In the genomic region with DNA sequence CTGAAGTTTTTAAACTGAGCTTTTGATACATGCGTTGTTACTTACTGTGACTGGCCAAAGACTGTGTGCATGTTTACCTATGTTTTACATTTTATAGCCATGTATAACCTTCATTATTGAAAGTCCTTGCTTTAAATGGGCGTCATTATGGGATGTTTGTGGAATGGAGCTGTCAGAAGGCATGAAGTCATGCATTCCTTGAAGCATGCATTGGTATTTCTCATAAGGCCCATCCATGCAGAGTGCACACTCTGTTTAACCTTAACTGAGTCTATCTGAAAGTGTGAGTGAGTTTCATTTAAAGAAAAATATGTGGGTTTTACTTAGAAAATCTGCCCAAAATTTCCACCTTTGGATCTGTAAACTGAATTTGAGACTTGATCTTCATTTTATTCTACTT, we compare ENCODE assay signal across 14 cellular contexts. TPM values are rescaled to one million over a fixed set of nuclear protein-coding genes. Genes with fewer than 3 reads are reported as not detected.
A peak's percentile ranks its signal among the peaks of the same experiment; 100 is the strongest.
DNase-seq lines count a peak whose midpoint lies in the region; ATAC-seq, FAIRE-seq and TF ChIP-seq lines count a peak whose summit lies in the region.
"Had no signal": no experiment of that assay in that cellular context is flagged by ENCODE, and none has a peak within 500 bp of the region (broad histone marks: within the 10 kb centered on the region; RNA-seq: fewer than 3 reads in every experiment).

No MANE protein-coding gene starts in this region.

- no peaks in the 10 kb centered on the region for H3K27me3 Mint-ChIP-seq in CD4-positive, CD25-positive, alpha-beta regulatory T cell
- H3K27me3 Mint-ChIP-seq in effector memory CD8-positive, alpha-beta T cell = no peaks in the 10 kb centered on the region
- peaks cover 2% of the 10 kb centered on the region for H3K27me3 Mint-ChIP-seq in neural progenitor cell (ENCODE audit: insufficient read depth, low read depth)
- H3K27me3 Mint-ChIP-seq in stimulated activated memory B cell treated with anti-CD40 and anti-IgM and Interleukin-4, amounts not matched to agents 10 μg/mL and 1 μg/mL and 100 μg/mL, for 72 hours = no peaks in the 10 kb centered on the region

- H3F3A ChIP-seq in neural progenitor cell (ENCODE audit: low read depth) = peaks cover 65% of the 10 kb centered on the region

- H2AFZ ChIP-seq in neural progenitor cell (replicated peaks) = no peak overlapping the region

- peak overlapping the region; percentile 86 for H3K27ac ChIP-seq in CD4-positive, CD25-positive, alpha-beta regulatory T cell (ENCODE audit: insufficient read depth, low read length, poor library complexity, severe bottlenecking)
- H3K27ac ChIP-seq in neural progenitor cell = peak overlapping the region; percentile 98
- H3K27ac ChIP-seq: thoracic aorta had no signal

- H3K4me1 Mint-ChIP-seq in CD4-positive, CD25-positive, alpha-beta regulatory T cell = peaks cover 31 to 88% (median 77%) of the 10 kb centered on the region in 4 donors
- peaks cover 69 to 85% of the 10 kb centered on the region in 2 donors for H3K4me1 Mint-ChIP-seq in effector memory CD8-positive, alpha-beta T cell (ENCODE audit: low read depth in 2 of 2)
- peaks cover 78% of the 10 kb centered on the region for H3K4me1 Mint-ChIP-seq in neural progenitor cell
- H3K4me1 Mint-ChIP-seq in stimulated activated memory B cell treated with anti-CD40 and anti-IgM and Interleukin-4, amounts not matched to agents 10 μg/mL and 1 μg/mL and 100 μg/mL, for 72 hours = peaks cover 62% of the 10 kb centered on the region

- H3K9me3 Mint-ChIP-seq in CD4-positive, CD25-positive, alpha-beta regulatory T cell = no peaks in the 10 kb centered on the region
- H3K9me3 Mint-ChIP-seq in effector memory CD8-positive, alpha-beta T cell = no peaks in the 10 kb centered on the region
- no peaks in the 10 kb centered on the region for H3K9me3 Mint-ChIP-seq in neural progenitor cell
- H3K9me3 Mint-ChIP-seq in stimulated activated memory B cell treated with anti-CD40 and anti-IgM and Interleukin-4, amounts not matched to agents 10 μg/mL and 1 μg/mL and 100 μg/mL, for 72 hours = no peaks in the 10 kb centered on the region

- peak overlapping the region; percentile 84 to 96 (median 84) for H3K27ac Mint-ChIP-seq in CD4-positive, CD25-positive, alpha-beta regulatory T cell
- H3K27ac Mint-ChIP-seq in effector memory CD8-positive, alpha-beta T cell = peak overlapping the region; percentile 98 to 99
- peak overlapping the region; percentile 89 for H3K27ac Mint-ChIP-seq in neural progenitor cell
- no peak overlapping the region for H3K27ac Mint-ChIP-seq in stimulated activated memory B cell treated with anti-CD40 and anti-IgM and Interleukin-4, amounts not matched to agents 10 μg/mL and 1 μg/mL and 100 μg/mL, for 72 hours

- H3K9ac ChIP-seq in neural progenitor cell = no peak overlapping the region

- no peak for DNase-seq in CD4-positive, CD25-positive, alpha-beta regulatory T cell
- DNase-seq in RCC 7860 (ENCODE audit: low spot score) = peak; percentile 16
- no peak for DNase-seq in effector memory CD8-positive, alpha-beta T cell
- DNase-seq in neural progenitor cell (ENCODE audit: low spot score) = no peak
- no peak for DNase-seq in OCI-M2 (lab: John Stamatoyannopoulos, UW; ENCODE audit: unreplicated experiment)
- DNase-seq in stimulated activated CD4-positive, alpha-beta T cell treated with anti-CD3 and anti-CD28 coated beads, Interleukin-2, amount 100 ng/mL, for 24 hours = no peak
- no peak for DNase-seq in LoVo (ENCODE audit: low spot score)
- DNase-seq: effector CD8-positive, alpha-beta T cell; H7; islet precursor cell; NCI-H1930; stimulated activated CD4-positive, alpha-beta T cell treated with anti-CD3 and anti-CD28 coated beads, Interleukin-15, amount 100 ng/mL, for 24 hours had no signal

- peak overlapping the region; percentile 60 to 74 (median 70) for H3K4me3 Mint-ChIP-seq in CD4-positive, CD25-positive, alpha-beta regulatory T cell
- peak overlapping the region; percentile 27 to 98 for H3K4me3 Mint-ChIP-seq in effector memory CD8-positive, alpha-beta T cell
- H3K4me3 Mint-ChIP-seq in neural progenitor cell = peak overlapping the region; percentile 21
- H3K4me3 Mint-ChIP-seq in stimulated activated memory B cell treated with anti-CD40 and anti-IgM and Interleukin-4, amounts not matched to agents 10 μg/mL and 1 μg/mL and 100 μg/mL, for 72 hours = no peak overlapping the region

- peaks cover 82% of the 10 kb centered on the region for H3K79me2 ChIP-seq in neural progenitor cell (ENCODE audit: low read depth)

- H3K4me3 ChIP-seq in CD4-positive, CD25-positive, alpha-beta regulatory T cell (ENCODE audit: low read depth, low read length) = peak overlapping the region; percentile 99
- peak overlapping the region; percentile 50 for H3K4me3 ChIP-seq in neural progenitor cell
- H3K4me3 ChIP-seq: thoracic aorta had no signal

- H4K20me1 ChIP-seq in neural progenitor cell (ENCODE audit: low read depth) = no peaks in the 10 kb centered on the region

- peak overlapping the region; percentile 91 for H3K4me2 ChIP-seq in neural progenitor cell

- peaks cover 99% of the 10 kb centered on the region for H3K4me1 ChIP-seq in CD4-positive, CD25-positive, alpha-beta regulatory T cell (ENCODE audit: control insufficient read depth, insufficient read depth, low read length, poor library complexity, severe bottlenecking)
- H3K4me1 ChIP-seq in neural progenitor cell = peaks cover 90% of the 10 kb centered on the region

- peaks cover 20% of the 10 kb centered on the region for H3K36me3 ChIP-seq in CD4-positive, CD25-positive, alpha-beta regulatory T cell (ENCODE audit: control insufficient read depth, insufficient read depth, low read length)
- H3K36me3 ChIP-seq in neural progenitor cell = no peaks in the 10 kb centered on the region
- H3K36me3 ChIP-seq: thoracic aorta had no signal

- no peak for FAIRE-seq in RCC 7860 (lab: Jason Lieb, UNC)

- H3K36me3 Mint-ChIP-seq in CD4-positive, CD25-positive, alpha-beta regulatory T cell = peaks cover 29% of the 10 kb centered on the region
- H3K36me3 Mint-ChIP-seq in effector memory CD8-positive, alpha-beta T cell (ENCODE audit: insufficient read depth) = peaks cover 45% of the 10 kb centered on the region
- H3K36me3 Mint-ChIP-seq in neural progenitor cell = peaks cover 6% of the 10 kb centered on the region
- H3K36me3 Mint-ChIP-seq in stimulated activated memory B cell treated with anti-CD40 and anti-IgM and Interleukin-4, amounts not matched to agents 10 μg/mL and 1 μg/mL and 100 μg/mL, for 72 hours = peaks cover 35% of the 10 kb centered on the region

- ATAC-seq in CD4-positive, CD25-positive, alpha-beta regulatory T cell (ENCODE audit: low read depth in 2 of 2) = no peak
- ATAC-seq in effector memory CD8-positive, alpha-beta T cell (replicated peaks) = no peak
- ATAC-seq in stimulated activated memory B cell treated with anti-CD40 and anti-IgM and Interleukin-4, amounts not matched to agents 10 μg/mL and 1 μg/mL and 100 μg/mL, for 72 hours = no peak

- H3K9me3 ChIP-seq in CD4-positive, CD25-positive, alpha-beta regulatory T cell (ENCODE audit: control insufficient read depth in 2 of 2, low read length in 2 of 2) = no peaks in the 10 kb centered on the region
- H3K9me3 ChIP-seq in neural progenitor cell (ENCODE audit: low read depth) = no peaks in the 10 kb centered on the region
- H3K9me3 ChIP-seq: thoracic aorta had no signal

- no peaks in the 10 kb centered on the region for H3K27me3 ChIP-seq in CD4-positive, CD25-positive, alpha-beta regulatory T cell (ENCODE audit: control insufficient read depth, insufficient read depth, low read length)
- no peaks in the 10 kb centered on the region for H3K27me3 ChIP-seq in neural progenitor cell

- TF ChIP-seq CTCF in neural progenitor cell (IDR thresholded peaks at IDR 0.05) = no peak

RNA-seq across cellular contexts. Expression of gene PSMD6, which starts 51.1 kb away (rescaled TPM):
- total RNA-seq in CD4-positive, CD25-positive, alpha-beta regulatory T cell = 86.7 TPM
- 100 to 1,000 TPM; 119 to 139 (median 124) TPM for polyA plus RNA-seq in CD4-positive, CD25-positive, alpha-beta regulatory T cell
- total RNA-seq in neural progenitor cell (ENCODE audit: low replicate concordance) = 103 and 141 TPM in 2 replicates
